24 cellular contexts compared by ENCODE assay signal in the genomic region with DNA sequence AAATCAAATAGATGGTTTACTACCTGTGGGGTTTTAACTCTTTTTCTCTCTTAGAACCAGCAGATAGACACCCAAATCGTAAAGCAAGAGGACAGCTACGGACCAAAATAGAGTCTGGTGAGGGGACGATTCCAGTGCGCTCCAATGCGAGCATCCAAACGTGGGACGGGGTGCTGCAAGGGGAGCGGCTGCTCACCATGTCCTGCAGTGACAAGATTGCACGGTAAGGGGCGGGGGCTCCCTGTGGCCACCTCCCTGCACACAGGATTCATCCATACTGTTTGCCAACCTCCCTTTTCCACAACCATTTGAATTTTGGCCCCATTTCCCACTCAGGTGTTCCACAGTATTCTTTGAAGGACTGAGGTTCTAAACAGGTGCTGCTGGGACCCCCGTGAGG.
"Had no signal": no experiment of that assay in that cellular context is flagged by ENCODE, and none has a peak within 500 bp of the region (broad histone marks: within the 10 kb centered on the region; RNA-seq: fewer than 3 reads in every experiment).

No MANE protein-coding gene starts in this region.

- H3K36me3 ChIP-seq: colonic mucosa had no signal

- ATAC-seq: effector memory CD8-positive, alpha-beta T cell; esophagus mucosa; foreskin keratinocyte; gastrocnemius medialis; gastroesophageal sphincter; heart right ventricle had no signal

- H3K4me1 ChIP-seq: colonic mucosa, esophagus squamous epithelium, foreskin keratinocyte, gastrocnemius medialis, gastroesophageal sphincter, heart left ventricle, heart right ventricle had no signal

- H3K27me3 ChIP-seq: colonic mucosa, dorsolateral prefrontal cortex, esophagus squamous epithelium, foreskin keratinocyte, gastrocnemius medialis, gastroesophageal sphincter, heart left ventricle, heart right ventricle, hepatocyte had no signal

- H3K9me3 ChIP-seq: colonic mucosa had no signal

- DNase-seq: colonic mucosa; cortex of kidney; dermis blood vessel endothelial cell; dorsolateral prefrontal cortex; effector CD4-positive, alpha-beta T cell; effector CD8-positive, alpha-beta T cell; effector memory CD4-positive, alpha-beta T cell; effector memory CD8-positive, alpha-beta T cell; endodermal cell; erythroblast; esophagus squamous epithelium; foreskin fibroblast; foreskin keratinocyte; foreskin melanocyte; gastrocnemius medialis; glutamatergic neuron; head of caudate nucleus; heart right ventricle had no signal

- H3K4me3 ChIP-seq: colonic mucosa, coronary artery, dorsolateral prefrontal cortex, esophagus squamous epithelium, gastrocnemius medialis, gastroesophageal sphincter, heart left ventricle, heart right ventricle, hepatocyte had no signal

- H3K27ac ChIP-seq: colonic mucosa, coronary artery, dorsolateral prefrontal cortex, epithelial cell of prostate, esophagus squamous epithelium, foreskin keratinocyte, gastrocnemius medialis, gastroesophageal sphincter, heart left ventricle, heart right ventricle, hepatocyte had no signal
